ENCODE assay signal across 1 cellular context in the genomic region with DNA sequence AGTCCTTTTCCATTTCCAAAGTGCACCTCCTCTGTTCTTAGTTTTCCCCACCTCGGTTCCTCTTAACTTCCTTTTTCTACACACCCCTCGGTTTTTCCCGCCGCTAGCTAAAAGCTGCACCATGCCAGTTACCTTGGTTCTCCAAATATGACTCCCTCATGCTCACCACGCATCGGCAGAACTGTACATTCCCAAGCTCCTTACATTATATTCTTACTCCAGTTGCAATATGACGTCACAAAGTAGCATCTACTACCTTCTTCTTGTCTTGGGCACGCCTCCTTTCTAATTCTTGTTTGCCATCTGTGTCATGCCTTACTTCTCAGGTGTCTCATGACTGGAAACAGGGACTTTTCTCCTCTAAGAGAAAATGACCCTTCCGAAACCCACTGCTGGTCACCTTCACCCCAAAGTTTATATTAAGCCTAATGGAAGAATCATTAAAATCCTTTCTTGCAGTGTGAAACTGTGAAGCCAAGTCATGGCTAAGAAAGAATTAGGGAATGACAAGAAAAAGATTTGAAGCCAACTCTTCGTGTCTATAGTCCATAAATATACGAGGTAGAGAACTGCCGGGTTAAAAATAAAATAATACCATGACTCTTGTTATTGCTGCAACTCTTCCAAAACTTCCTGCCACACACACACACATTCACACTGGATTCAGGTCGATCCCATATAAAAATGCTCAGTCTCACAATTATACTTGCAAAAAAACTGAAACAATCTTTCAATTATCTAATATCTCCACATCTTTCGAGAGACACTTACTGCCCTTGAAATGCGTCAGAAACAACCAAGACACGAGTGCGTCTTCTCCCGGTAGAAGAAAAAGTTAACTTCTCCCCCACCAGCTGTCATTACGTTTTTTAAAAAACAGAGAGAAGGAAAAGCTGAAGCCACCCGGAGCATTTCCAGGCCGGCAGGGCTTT.
TF ChIP-seq lines count a peak whose summit lies in the region.

No MANE protein-coding gene starts in this region.

TF ChIP-seq in GM12878, 131 proteins besides CTCF, POLR2A, EP300 and RAD21 (continues in another document):
- TF ChIP-seq FOXM1 (IDR thresholded peaks at IDR 0.05; ENCODE audit: low read depth, low read length) = no peak
- TF ChIP-seq HDGF (IDR thresholded peaks at IDR 0.05) = no peak
- no peak for TF ChIP-seq MTA3 (IDR thresholded peaks at IDR 0.05; ENCODE audit: borderline replicate concordance, low read length)
- no peak for TF ChIP-seq ZZZ3 (IDR thresholded peaks at IDR 0.05; ENCODE audit: control insufficient read depth, insufficient read length, low read depth)
- TF ChIP-seq, protein P1, sequence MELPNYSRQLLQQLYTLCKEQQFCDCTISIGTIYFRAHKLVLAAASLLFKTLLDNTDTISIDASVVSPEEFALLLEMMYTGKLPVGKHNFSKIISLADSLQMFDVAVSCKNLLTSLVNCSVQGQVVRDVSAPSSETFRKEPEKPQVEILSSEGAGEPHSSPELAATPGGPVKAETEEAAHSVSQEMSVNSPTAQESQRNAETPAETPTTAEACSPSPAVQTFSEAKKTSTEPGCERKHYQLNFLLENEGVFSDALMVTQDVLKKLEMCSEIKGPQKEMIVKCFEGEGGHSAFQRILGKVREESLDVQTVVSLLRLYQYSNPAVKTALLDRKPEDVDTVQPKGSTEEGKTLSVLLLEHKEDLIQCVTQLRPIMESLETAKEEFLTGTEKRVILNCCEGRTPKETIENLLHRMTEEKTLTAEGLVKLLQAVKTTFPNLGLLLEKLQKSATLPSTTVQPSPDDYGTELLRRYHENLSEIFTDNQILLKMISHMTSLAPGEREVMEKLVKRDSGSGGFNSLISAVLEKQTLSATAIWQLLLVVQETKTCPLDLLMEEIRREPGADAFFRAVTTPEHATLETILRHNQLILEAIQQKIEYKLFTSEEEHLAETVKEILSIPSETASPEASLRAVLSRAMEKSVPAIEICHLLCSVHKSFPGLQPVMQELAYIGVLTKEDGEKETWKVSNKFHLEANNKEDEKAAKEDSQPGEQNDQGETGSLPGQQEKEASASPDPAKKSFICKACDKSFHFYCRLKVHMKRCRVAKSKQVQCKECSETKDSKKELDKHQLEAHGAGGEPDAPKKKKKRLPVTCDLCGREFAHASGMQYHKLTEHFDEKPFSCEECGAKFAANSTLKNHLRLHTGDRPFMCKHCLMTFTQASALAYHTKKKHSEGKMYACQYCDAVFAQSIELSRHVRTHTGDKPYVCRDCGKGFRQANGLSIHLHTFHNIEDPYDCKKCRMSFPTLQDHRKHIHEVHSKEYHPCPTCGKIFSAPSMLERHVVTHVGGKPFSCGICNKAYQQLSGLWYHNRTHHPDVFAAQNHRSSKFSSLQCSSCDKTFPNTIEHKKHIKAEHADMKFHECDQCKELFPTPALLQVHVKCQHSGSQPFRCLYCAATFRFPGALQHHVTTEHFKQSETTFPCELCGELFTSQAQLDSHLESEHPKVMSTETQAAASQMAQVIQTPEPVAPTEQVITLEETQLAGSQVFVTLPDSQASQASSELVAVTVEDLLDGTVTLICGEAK (IDR thresholded peaks at IDR 0.05; ENCODE audit: borderline replicate concordance) = no peak
- no peak for TF ChIP-seq IRF4 (IDR thresholded peaks at IDR 0.05; ENCODE audit: low read depth, low read length)
- TF ChIP-seq MYC (IDR thresholded peaks at IDR 0.05; ENCODE audit: insufficient read depth, insufficient read length, insufficient replicate concordance, low read length, severe bottlenecking) = no peak
- TF ChIP-seq, protein P2, sequence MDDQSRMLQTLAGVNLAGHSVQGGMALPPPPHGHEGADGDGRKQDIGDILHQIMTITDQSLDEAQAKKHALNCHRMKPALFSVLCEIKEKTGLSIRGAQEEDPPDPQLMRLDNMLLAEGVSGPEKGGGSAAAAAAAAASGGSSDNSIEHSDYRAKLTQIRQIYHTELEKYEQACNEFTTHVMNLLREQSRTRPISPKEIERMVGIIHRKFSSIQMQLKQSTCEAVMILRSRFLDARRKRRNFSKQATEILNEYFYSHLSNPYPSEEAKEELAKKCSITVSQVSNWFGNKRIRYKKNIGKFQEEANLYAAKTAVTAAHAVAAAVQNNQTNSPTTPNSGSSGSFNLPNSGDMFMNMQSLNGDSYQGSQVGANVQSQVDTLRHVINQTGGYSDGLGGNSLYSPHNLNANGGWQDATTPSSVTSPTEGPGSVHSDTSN (IDR thresholded peaks at IDR 0.05; ENCODE audit: insufficient replicate concordance, low read depth, low read length) = no peak
- no peak for TF ChIP-seq MEF2A (IDR thresholded peaks at IDR 0.05; ENCODE audit: insufficient read depth, low read depth, low read length)
- TF ChIP-seq KDM1A (IDR thresholded peaks at IDR 0.05; ENCODE audit: borderline replicate concordance) = no peak
- TF ChIP-seq RCOR1 (conservative IDR thresholded peaks at IDR 0.05; ENCODE audit: low read depth, low read length) = no peak
- peak in 1 of 2 experiments; percentile 29; a peak in 1 of 4 replicates for TF ChIP-seq IKZF2 (IDR thresholded peaks at IDR 0.05)
- no peak for TF ChIP-seq POLR2AphosphoS5 (IDR thresholded peaks at IDR 0.05; ENCODE audit: low read length)
- TF ChIP-seq, protein P3, sequence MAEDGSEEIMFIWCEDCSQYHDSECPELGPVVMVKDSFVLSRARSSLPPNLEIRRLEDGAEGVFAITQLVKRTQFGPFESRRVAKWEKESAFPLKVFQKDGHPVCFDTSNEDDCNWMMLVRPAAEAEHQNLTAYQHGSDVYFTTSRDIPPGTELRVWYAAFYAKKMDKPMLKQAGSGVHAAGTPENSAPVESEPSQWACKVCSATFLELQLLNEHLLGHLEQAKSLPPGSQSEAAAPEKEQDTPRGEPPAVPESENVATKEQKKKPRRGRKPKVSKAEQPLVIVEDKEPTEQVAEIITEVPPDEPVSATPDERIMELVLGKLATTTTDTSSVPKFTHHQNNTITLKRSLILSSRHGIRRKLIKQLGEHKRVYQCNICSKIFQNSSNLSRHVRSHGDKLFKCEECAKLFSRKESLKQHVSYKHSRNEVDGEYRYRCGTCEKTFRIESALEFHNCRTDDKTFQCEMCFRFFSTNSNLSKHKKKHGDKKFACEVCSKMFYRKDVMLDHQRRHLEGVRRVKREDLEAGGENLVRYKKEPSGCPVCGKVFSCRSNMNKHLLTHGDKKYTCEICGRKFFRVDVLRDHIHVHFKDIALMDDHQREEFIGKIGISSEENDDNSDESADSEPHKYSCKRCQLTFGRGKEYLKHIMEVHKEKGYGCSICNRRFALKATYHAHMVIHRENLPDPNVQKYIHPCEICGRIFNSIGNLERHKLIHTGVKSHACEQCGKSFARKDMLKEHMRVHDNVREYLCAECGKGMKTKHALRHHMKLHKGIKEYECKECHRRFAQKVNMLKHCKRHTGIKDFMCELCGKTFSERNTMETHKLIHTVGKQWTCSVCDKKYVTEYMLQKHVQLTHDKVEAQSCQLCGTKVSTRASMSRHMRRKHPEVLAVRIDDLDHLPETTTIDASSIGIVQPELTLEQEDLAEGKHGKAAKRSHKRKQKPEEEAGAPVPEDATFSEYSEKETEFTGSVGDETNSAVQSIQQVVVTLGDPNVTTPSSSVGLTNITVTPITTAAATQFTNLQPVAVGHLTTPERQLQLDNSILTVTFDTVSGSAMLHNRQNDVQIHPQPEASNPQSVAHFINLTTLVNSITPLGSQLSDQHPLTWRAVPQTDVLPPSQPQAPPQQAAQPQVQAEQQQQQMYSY (CRISPR knock-in tag; IDR thresholded peaks at IDR 0.05) = no peak
- no peak for TF ChIP-seq GATAD2B (conservative IDR thresholded peaks at IDR 0.05; ENCODE audit: low read depth)
- TF ChIP-seq BACH1 (IDR thresholded peaks at IDR 0.05; ENCODE audit: borderline replicate concordance) = no peak
- no peak for TF ChIP-seq SKIL (IDR thresholded peaks at IDR 0.05; ENCODE audit: low read depth, poor library complexity, severe bottlenecking)
- TF ChIP-seq NR2C2 (IDR thresholded peaks at IDR 0.05; ENCODE audit: borderline replicate concordance, control insufficient read depth, insufficient read length, low read depth) = no peak
- TF ChIP-seq, protein P4, sequence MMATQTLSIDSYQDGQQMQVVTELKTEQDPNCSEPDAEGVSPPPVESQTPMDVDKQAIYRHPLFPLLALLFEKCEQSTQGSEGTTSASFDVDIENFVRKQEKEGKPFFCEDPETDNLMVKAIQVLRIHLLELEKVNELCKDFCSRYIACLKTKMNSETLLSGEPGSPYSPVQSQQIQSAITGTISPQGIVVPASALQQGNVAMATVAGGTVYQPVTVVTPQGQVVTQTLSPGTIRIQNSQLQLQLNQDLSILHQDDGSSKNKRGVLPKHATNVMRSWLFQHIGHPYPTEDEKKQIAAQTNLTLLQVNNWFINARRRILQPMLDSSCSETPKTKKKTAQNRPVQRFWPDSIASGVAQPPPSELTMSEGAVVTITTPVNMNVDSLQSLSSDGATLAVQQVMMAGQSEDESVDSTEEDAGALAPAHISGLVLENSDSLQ (IDR thresholded peaks at IDR 0.05) = no peak
- TF ChIP-seq ZNF274 (IDR thresholded peaks at IDR 0.05; ENCODE audit: insufficient read depth, insufficient read length) = no peak
- no peak for TF ChIP-seq YBX1 (IDR thresholded peaks at IDR 0.05)
- no peak for TF ChIP-seq SUZ12 (IDR thresholded peaks at IDR 0.05; ENCODE audit: unreplicated experiment)
- TF ChIP-seq EED (IDR thresholded peaks at IDR 0.05; ENCODE audit: low read depth) = 0 out of 2 replicates have a peak, but pooled peaks have one; percentile 25
- TF ChIP-seq SRF (IDR thresholded peaks at IDR 0.05; ENCODE audit: low read depth in 2 of 2, low read length in 2 of 2) = no peak
- TF ChIP-seq, protein P5, sequence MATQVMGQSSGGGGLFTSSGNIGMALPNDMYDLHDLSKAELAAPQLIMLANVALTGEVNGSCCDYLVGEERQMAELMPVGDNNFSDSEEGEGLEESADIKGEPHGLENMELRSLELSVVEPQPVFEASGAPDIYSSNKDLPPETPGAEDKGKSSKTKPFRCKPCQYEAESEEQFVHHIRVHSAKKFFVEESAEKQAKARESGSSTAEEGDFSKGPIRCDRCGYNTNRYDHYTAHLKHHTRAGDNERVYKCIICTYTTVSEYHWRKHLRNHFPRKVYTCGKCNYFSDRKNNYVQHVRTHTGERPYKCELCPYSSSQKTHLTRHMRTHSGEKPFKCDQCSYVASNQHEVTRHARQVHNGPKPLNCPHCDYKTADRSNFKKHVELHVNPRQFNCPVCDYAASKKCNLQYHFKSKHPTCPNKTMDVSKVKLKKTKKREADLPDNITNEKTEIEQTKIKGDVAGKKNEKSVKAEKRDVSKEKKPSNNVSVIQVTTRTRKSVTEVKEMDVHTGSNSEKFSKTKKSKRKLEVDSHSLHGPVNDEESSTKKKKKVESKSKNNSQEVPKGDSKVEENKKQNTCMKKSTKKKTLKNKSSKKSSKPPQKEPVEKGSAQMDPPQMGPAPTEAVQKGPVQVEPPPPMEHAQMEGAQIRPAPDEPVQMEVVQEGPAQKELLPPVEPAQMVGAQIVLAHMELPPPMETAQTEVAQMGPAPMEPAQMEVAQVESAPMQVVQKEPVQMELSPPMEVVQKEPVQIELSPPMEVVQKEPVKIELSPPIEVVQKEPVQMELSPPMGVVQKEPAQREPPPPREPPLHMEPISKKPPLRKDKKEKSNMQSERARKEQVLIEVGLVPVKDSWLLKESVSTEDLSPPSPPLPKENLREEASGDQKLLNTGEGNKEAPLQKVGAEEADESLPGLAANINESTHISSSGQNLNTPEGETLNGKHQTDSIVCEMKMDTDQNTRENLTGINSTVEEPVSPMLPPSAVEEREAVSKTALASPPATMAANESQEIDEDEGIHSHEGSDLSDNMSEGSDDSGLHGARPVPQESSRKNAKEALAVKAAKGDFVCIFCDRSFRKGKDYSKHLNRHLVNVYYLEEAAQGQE (IDR thresholded peaks at IDR 0.05; ENCODE audit: low read depth, low read length) = no peak
- peak; percentile 15; the same call in 1 of the 2 replicates for TF ChIP-seq MXI1 (IDR thresholded peaks at IDR 0.05; ENCODE audit: low read depth, low read length)
- no peak for TF ChIP-seq ZBED1 (IDR thresholded peaks at IDR 0.05; ENCODE audit: borderline replicate concordance)
- TF ChIP-seq CHD4 (IDR thresholded peaks at IDR 0.05) = no peak
- TF ChIP-seq RFX5 (IDR thresholded peaks at IDR 0.05; ENCODE audit: low read depth, low read length) = no peak
- no peak for TF ChIP-seq TARDBP (IDR thresholded peaks at IDR 0.05; ENCODE audit: borderline replicate concordance)
- no peak for TF ChIP-seq SMARCA5 (IDR thresholded peaks at IDR 0.05)
- TF ChIP-seq RELA (IDR thresholded peaks at IDR 0.05; ENCODE audit: borderline replicate concordance, partially characterized antibody) = no peak
- TF ChIP-seq ZNF24 (IDR thresholded peaks at IDR 0.05) = no peak
- TF ChIP-seq FOS (IDR thresholded peaks at IDR 0.05; ENCODE audit: borderline replicate concordance, extremely low read depth, insufficient read length) = no peak
- peak; percentile 49; the same call in 1 of the 2 replicates for TF ChIP-seq RB1 (IDR thresholded peaks at IDR 0.05; ENCODE audit: borderline replicate concordance)
- TF ChIP-seq NR2C1 (IDR thresholded peaks at IDR 0.05) = no peak
- 0 out of 2 replicates have a peak, but pooled peaks have one; percentile 14 for TF ChIP-seq MLLT1 (IDR thresholded peaks at IDR 0.05)
